In genomic region chr2:105730170-105730569, GRCh38 we compare ENCODE assay signal across 19 cellular contexts. TPM values are rescaled to one million over a fixed set of nuclear protein-coding genes. Genes with fewer than 3 reads are reported as not detected.
DNase-seq lines count a peak whose midpoint lies in the region; ATAC-seq, FAIRE-seq and TF ChIP-seq lines count a peak whose summit lies in the region.
"Had no signal": no experiment of that assay in that cellular context is flagged by ENCODE, and none has a peak within 500 bp of the region (broad histone marks: within the 10 kb centered on the region; RNA-seq: fewer than 3 reads in every experiment).

No MANE protein-coding gene starts in this region.

- H3K4me3 ChIP-seq in Caco-2 (ENCODE audit: low read depth, low read length) (no peak overlapping the region), MM.1S (ENCODE audit: low read length) (no peak overlapping the region), hepatocyte (no peak overlapping the region), small intestine (ENCODE audit: low read depth in 1 of 2, low read length in 2 of 2) (no peak overlapping the region), endodermal cell (ENCODE audit: low read length) (no peak overlapping the region)
- H3K4me3 ChIP-seq: A549 had no signal

- H3K36me3 ChIP-seq in Caco-2 (ENCODE audit: control insufficient read depth, insufficient read depth, low read length) (no peaks in the 10 kb centered on the region), MM.1S (replicated peaks; ENCODE audit: insufficient read depth, low read length) (no peaks in the 10 kb centered on the region), hepatocyte (replicated peaks; ENCODE audit: insufficient read depth, low read depth) (no peaks in the 10 kb centered on the region), small intestine (ENCODE audit: control insufficient read depth in 2 of 2, insufficient read depth in 2 of 2, low read length in 2 of 2) (no peaks in the 10 kb centered on the region), endodermal cell (ENCODE audit: control insufficient read depth, insufficient read depth, low read length) (no peaks in the 10 kb centered on the region)

- no peaks in the 10 kb centered on the region for H3K9me2 ChIP-seq in MM.1S (replicated peaks; ENCODE audit: insufficient read depth, low read length)
- H3K9me2 ChIP-seq in hepatocyte (replicated peaks; ENCODE audit: insufficient read depth) = no peaks in the 10 kb centered on the region

- H3K27me3 ChIP-seq in Caco-2 (replicated peaks; ENCODE audit: control insufficient read depth, insufficient read depth, low read length) = no peaks in the 10 kb centered on the region
- no peaks in the 10 kb centered on the region for H3K27me3 ChIP-seq in MM.1S (replicated peaks; ENCODE audit: insufficient read depth, low read length)
- H3K27me3 ChIP-seq in hepatocyte = no peaks in the 10 kb centered on the region
- H3K27me3 ChIP-seq in small intestine (ENCODE audit: control insufficient read depth in 2 of 2, insufficient read depth in 2 of 2, low read length in 2 of 2) = no peaks in the 10 kb centered on the region
- no peaks in the 10 kb centered on the region for H3K27me3 ChIP-seq in endodermal cell (ENCODE audit: control insufficient read depth, insufficient read depth, low read length, poor library complexity, severe bottlenecking)

- no peaks in the 10 kb centered on the region for H3K36me3 Mint-ChIP-seq in Caco-2 (ENCODE audit: insufficient read depth, unreplicated experiment)
- H3K36me3 Mint-ChIP-seq in endodermal cell (ENCODE audit: low read depth) = no peaks in the 10 kb centered on the region

- H3K79me2 ChIP-seq in MM.1S (ENCODE audit: low read length) (no peaks in the 10 kb centered on the region), hepatocyte (no peaks in the 10 kb centered on the region)

- DNase-seq in Caco-2 = peak; percentile 53 to 56
- DNase-seq in MM.1S = no peak
- peak; percentile 40 for DNase-seq in hepatocyte (ENCODE audit: low spot score)
- peak; percentile 64 for DNase-seq in small intestine
- no peak for DNase-seq in endodermal cell
- DNase-seq in pons (ENCODE audit: low spot score) = no peak
- DNase-seq: AML-193; CD4-positive, alpha-beta T cell; DMS153; DMS79; GF-D8; GOT3; H7 had no signal

- WGBS in hepatocyte (ENCODE audit: low lambda C conversion rate, missing lambda C conversion rate) = 60% methylated on average over 1 of the region's 1 CpG
- 67 to 68% (median 68%) methylated on average over 1 of the region's 1 CpG for WGBS in small intestine, 3 donors
- 78 to 89% methylated on average over 1 of the region's 1 CpG for WGBS in endodermal cell (ENCODE audit: insufficient coverage in 1 of 2, insufficient read length in 1 of 2), 2 experiments

- CTCF ChIA-PET in Caco-2 (lab: Charles Lee) = interaction anchor here (1.1 kb wide), 2 partner anchors 16 to 17 kb away, joined by 3 read pairs; no protein-coding TSS in a partner anchor

- intact Hi-C loops in Caco-2 (cut with micrococcal nuclease; ENCODE audit: unreplicated experiment) = loop anchor here (1.0 to 2.0 kb wide), 2 partner anchors 15 to 19 kb away; partner anchors contain the start of gene NCK2

- peak overlapping the region; percentile 71 for H3K27ac ChIP-seq in MM.1S (ENCODE audit: low read length)
- peak overlapping the region; percentile 75 for H3K27ac ChIP-seq in hepatocyte
- no peak overlapping the region for H3K27ac ChIP-seq in small intestine (ENCODE audit: low read depth in 1 of 2, low read length in 1 of 2)
- H3K27ac ChIP-seq in endodermal cell (ENCODE audit: low read depth, low read length) = no peak overlapping the region
- H3K27ac ChIP-seq: 22Rv1, A549, C4-2B had no signal

- H3K27me3 Mint-ChIP-seq in Caco-2 (ENCODE audit: insufficient read depth, unreplicated experiment) = no peaks in the 10 kb centered on the region
- peaks cover 11% of the 10 kb centered on the region for H3K27me3 Mint-ChIP-seq in endodermal cell (ENCODE audit: insufficient read depth)
- H3K27me3 Mint-ChIP-seq: CD4-positive, alpha-beta T cell had no signal

- H3K9me3 Mint-ChIP-seq in Caco-2 (ENCODE audit: unreplicated experiment) (peaks cover 9% of the 10 kb centered on the region), endodermal cell (peaks cover 24% of the 10 kb centered on the region)
- H3K9me3 Mint-ChIP-seq: CD4-positive, alpha-beta T cell had no signal

- H3K4me3 Mint-ChIP-seq in Caco-2 (ENCODE audit: unreplicated experiment) (no peak overlapping the region), endodermal cell (no peak overlapping the region)
- H3K4me3 Mint-ChIP-seq: CD4-positive, alpha-beta T cell had no signal

- peak overlapping the region; percentile 34 for H3K27ac Mint-ChIP-seq in Caco-2 (ENCODE audit: unreplicated experiment)
- no peak overlapping the region for H3K27ac Mint-ChIP-seq in endodermal cell
- H3K27ac Mint-ChIP-seq: CD4-positive, alpha-beta T cell had no signal

- H2AFZ ChIP-seq in MM.1S (ENCODE audit: low read length) (0 out of 2 replicates have a peak overlapping the region, but pooled peaks have one; percentile 5), hepatocyte (no peak overlapping the region)

- TF ChIP-seq CTCF in Caco-2 (IDR thresholded peaks at IDR 0.05; ENCODE audit: insufficient read depth in 1 of 2, low read depth in 1 of 2, low read length in 1 of 2, severe bottlenecking in 1 of 2, unreplicated experiment in 1 of 2) (no peak), MM.1S (IDR thresholded peaks at IDR 0.05; ENCODE audit: low read length) (no peak), hepatocyte (IDR thresholded peaks at IDR 0.05; ENCODE audit: poor library complexity) (no peak), endodermal cell (conservative IDR thresholded peaks at IDR 0.05) (no peak)

- BruUV-seq in Caco-2 (replicated peaks; lab: Mats Ljungman, UMichigan) = no TSS peak

- FAIRE-seq in small intestine (lab: Jason Lieb, UNC) = no peak
- FAIRE-seq: A549, HepG2 had no signal

- H4K20me1 ChIP-seq in MM.1S (ENCODE audit: insufficient read depth, low read length) (no peaks in the 10 kb centered on the region), hepatocyte (ENCODE audit: insufficient read depth, poor library complexity, severe bottlenecking) (no peaks in the 10 kb centered on the region)

- H3K4me1 Mint-ChIP-seq in Caco-2 (ENCODE audit: low read depth, unreplicated experiment) = peaks cover 31% of the 10 kb centered on the region
- H3K4me1 Mint-ChIP-seq in endodermal cell = no peaks in the 10 kb centered on the region

- H3F3A ChIP-seq in MM.1S (ENCODE audit: insufficient read depth, low read length) = peaks cover 49% of the 10 kb centered on the region

- no peak for ATAC-seq in GM21737 (IDR thresholded peaks at IDR 0.05; ENCODE audit: unreplicated experiment)
- ATAC-seq: A549, HCT116, HepG2 had no signal

- POLR2A ChIA-PET in Caco-2 (lab: Charles Lee) = interaction anchor here (1.6 kb wide), 1 partner anchor 19 kb away, joined by 4 read pairs; no protein-coding TSS in a partner anchor

- peak overlapping the region; percentile 36; the same call in 1 of the 2 replicates for H3K9ac ChIP-seq in MM.1S (ENCODE audit: low read length)
- no peak overlapping the region for H3K9ac ChIP-seq in endodermal cell (ENCODE audit: extremely low read depth, low read length, poor library complexity, severe bottlenecking)

- peaks cover 23% of the 10 kb centered on the region for H3K4me1 ChIP-seq in Caco-2
- H3K4me1 ChIP-seq in MM.1S (ENCODE audit: low read length) = peaks cover 95% of the 10 kb centered on the region
- H3K4me1 ChIP-seq in hepatocyte (ENCODE audit: insufficient read depth) = no peaks in the 10 kb centered on the region
- H3K4me1 ChIP-seq in small intestine (ENCODE audit: control insufficient read depth in 2 of 2, insufficient read depth in 1 of 2, low read depth in 1 of 2, low read length in 1 of 2) = peaks cover 0 to 5% of the 10 kb centered on the region in 2 donors
- H3K4me1 ChIP-seq in endodermal cell (ENCODE audit: control insufficient read depth, insufficient read depth, low read length) = no peaks in the 10 kb centered on the region
- H3K4me1 ChIP-seq: A549 had no signal

- peak overlapping the region; percentile 63 for H3K4me2 ChIP-seq in MM.1S (ENCODE audit: low read depth, low read length)
- H3K4me2 ChIP-seq in hepatocyte = peak overlapping the region; percentile 38
- H3K4me2 ChIP-seq: A549 had no signal

- no peaks in the 10 kb centered on the region for H3K9me3 ChIP-seq in Caco-2
- no peaks in the 10 kb centered on the region for H3K9me3 ChIP-seq in MM.1S (replicated peaks; ENCODE audit: insufficient read depth, low read length)
- no peaks in the 10 kb centered on the region for H3K9me3 ChIP-seq in hepatocyte (ENCODE audit: low read depth)
- no peaks in the 10 kb centered on the region for H3K9me3 ChIP-seq in small intestine (ENCODE audit: control insufficient read depth, low read depth)
- H3K9me3 ChIP-seq in endodermal cell (ENCODE audit: control insufficient read depth, low read length) = no peaks in the 10 kb centered on the region

RNA-seq across cellular contexts. Expression of gene NCK2, which starts 14.5 kb away (rescaled TPM):
- total RNA-seq in Caco-2 (2022) (89.0 and 95.7 TPM in 2 replicates), hepatocyte (71.9 and 72.6 TPM in 2 replicates), endodermal cell (10 to 100 TPM; 58.9 to 63.8 TPM)
- polyA plus RNA-seq in hepatocyte (80.3 and 100 TPM in 2 replicates), small intestine (100 to 1,000 TPM in 2 of 3 donors, 10 to 100 TPM in 1; 59.6 to 124 (median 103) TPM)
- 58.3 TPM for polyA plus RNA-seq in endodermal cell (2013, experiment 1 of 2)
- 54.9 TPM for polyA plus RNA-seq in endodermal cell (2013, experiment 2 of 2)

Comparison
In these comparisons a context has a peak if more than half of its experiments do, and no peak if none do; other contexts are left out.
1. DNase-seq: peak in Caco-2 (2 of 2), hepatocyte (single experiment) and small intestine (single experiment); none in MM.1S (single experiment), endodermal cell (single experiment) and pons (single experiment).
2. H3K27ac ChIP-seq: peak in MM.1S (single experiment) and hepatocyte (single experiment); none in small intestine (0 of 2) and endodermal cell (single experiment).